8 cellular contexts compared by ENCODE assay signal in the genomic region with DNA sequence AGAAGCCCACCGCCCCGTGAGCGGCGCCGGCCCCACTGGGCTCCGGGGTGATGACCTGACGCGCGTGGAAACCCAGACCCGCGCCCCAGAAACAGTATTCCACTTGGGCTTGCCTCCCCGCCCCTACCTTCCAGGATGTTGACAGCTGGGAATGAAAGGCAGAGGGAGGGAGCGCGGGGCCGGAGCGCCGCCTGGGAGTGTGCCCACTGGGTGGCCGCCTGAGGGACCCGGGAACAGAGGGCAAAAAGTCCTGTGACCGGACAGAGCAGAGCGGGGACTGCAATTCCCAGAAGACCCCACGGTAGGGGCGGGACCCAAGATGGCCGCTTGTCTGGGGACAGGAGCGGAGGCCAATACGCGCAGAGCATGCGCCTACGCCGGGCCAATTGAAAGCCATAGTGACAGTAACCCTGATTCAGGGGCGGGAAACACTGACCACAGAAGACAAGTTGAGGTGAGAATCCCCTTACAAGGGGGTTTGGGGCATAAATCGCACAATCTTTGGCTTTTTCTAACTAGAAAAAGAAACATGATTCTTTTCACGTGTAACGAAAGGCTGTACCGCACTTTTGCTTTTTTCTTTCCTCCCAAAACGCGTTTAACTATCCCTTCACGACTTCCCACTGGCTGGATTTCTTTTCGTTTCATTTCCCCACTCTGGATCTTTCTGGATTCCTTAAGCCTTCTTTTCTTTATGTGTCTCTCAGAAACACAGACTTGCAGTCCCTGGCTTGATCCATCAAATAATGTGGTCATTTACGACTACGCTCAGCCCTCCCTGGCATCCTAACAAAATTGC. TPM values are rescaled to one million over a fixed set of nuclear protein-coding genes. Genes with fewer than 3 reads are reported as not detected.
DNase-seq lines count a peak whose midpoint lies in the region; ATAC-seq and TF ChIP-seq lines count a peak whose summit lies in the region.

A gene (minus strand): TSS at position 279 of the 799 bp plus-strand sequence.

- peak; percentile 90 for ATAC-seq in HG02571 (IDR thresholded peaks at IDR 0.05; ENCODE audit: unreplicated experiment)
- ATAC-seq in activated naive CD4-positive, alpha-beta T cell treated with anti-CD3 and anti-CD28 coated beads, Interleukin-2, amount 50 U/mL, for 72 hours = peak; percentile 93 to 97

- peak; percentile 33 for TF ChIP-seq POLR2A in NB4 (IDR thresholded peaks at IDR 0.05; ENCODE audit: extremely low read depth, insufficient read length)

- H3K27ac ChIP-seq in temporal lobe (ENCODE audit: low read depth, low read length) = peak within 1 kb of the TSS; percentile 79

- TF ChIP-seq CTCF in GM10266 (IDR thresholded peaks at IDR 0.05; ENCODE audit: control insufficient read depth, insufficient read depth, low read depth, missing control alignments) (peak; percentile 15), NB4 (IDR thresholded peaks at IDR 0.05; ENCODE audit: low read depth, low read length) (no peak)

- DNase-seq in GM10266 (ENCODE audit: extremely low spot score) (peak; percentile 88), NB4 (ENCODE audit: low read depth) (peak; percentile 96), SKM-1 (lab: John Stamatoyannopoulos, UW; ENCODE audit: unreplicated experiment) (peak; percentile 87), glomerular visceral epithelial cell (ENCODE audit: extremely low spot score) (peak; percentile 93), occipital lobe (lab: John Stamatoyannopoulos, UW) (peak; percentile 94)
- DNase-seq in activated naive CD4-positive, alpha-beta T cell treated with anti-CD3 and anti-CD28 coated beads, Interleukin-2, amount 50 U/mL, for 72 hours (ENCODE audit: low spot score in 2 of 2) = peak; percentile 87 to 93

- peak within 1 kb of the TSS; percentile 92 to 95 for H3K27ac Mint-ChIP-seq in activated naive CD4-positive, alpha-beta T cell treated with anti-CD3 and anti-CD28 coated beads, Interleukin-2, amount 50 U/mL, for 72 hours

- peak within 1 kb of the TSS; percentile 85 for H3K4me3 ChIP-seq in NB4 (ENCODE audit: low read depth, low read length)

- peaks cover 9 to 21% of the 10 kb centered on the region in 2 donors for H3K36me3 Mint-ChIP-seq in activated naive CD4-positive, alpha-beta T cell treated with anti-CD3 and anti-CD28 coated beads, Interleukin-2, amount 50 U/mL, for 72 hours

- no peaks in the 10 kb centered on the region for H3K9me3 Mint-ChIP-seq in activated naive CD4-positive, alpha-beta T cell treated with anti-CD3 and anti-CD28 coated beads, Interleukin-2, amount 50 U/mL, for 72 hours

RNA-seq across cellular contexts. Expression of the gene that starts here (rescaled TPM):
- 10 to 100 TPM; 21.3 to 37.0 TPM for total RNA-seq in activated naive CD4-positive, alpha-beta T cell treated with anti-CD3 and anti-CD28 coated beads, Interleukin-2, amount 50 U/mL, for 72 hours
- total RNA-seq in occipital lobe (3.6 TPM), temporal lobe (2.0 TPM)

Comparison
In these comparisons a context has a peak if more than half of its experiments do, and no peak if none do; other contexts are left out.
1. Peak in every context shown above with its lines: DNase-seq, ATAC-seq, H3K4me3 ChIP-seq and H3K27ac ChIP-seq.